Comparison of ENCODE assay signal across 8 cellular contexts in genomic region chr17:81513669-81514484, GRCh38. TPM values are rescaled to one million over a fixed set of nuclear protein-coding genes. Genes with fewer than 3 reads are reported as not detected.
A peak's percentile ranks its signal among the peaks of the same experiment; 100 is the strongest.
DNase-seq lines count a peak whose midpoint lies in the region; ATAC-seq and TF ChIP-seq lines count a peak whose summit lies in the region.

No MANE protein-coding gene starts in this region.

- TF ChIP-seq POLR2A in GM15510 (IDR thresholded peaks at IDR 0.05; ENCODE audit: borderline replicate concordance, extremely low read depth, insufficient read length), result peak; percentile 28

- H3K36me3 Mint-ChIP-seq in activated naive CD8-positive, alpha-beta T cell treated with anti-CD3 and anti-CD28 coated beads for 36 hours, result peaks cover 34% of the 10 kb centered on the region

- H3K27me3 Mint-ChIP-seq in activated naive CD8-positive, alpha-beta T cell treated with anti-CD3 and anti-CD28 coated beads for 36 hours, result peaks cover 11% of the 10 kb centered on the region

- peak overlapping the region; percentile 91 for H3K27ac Mint-ChIP-seq in activated naive CD8-positive, alpha-beta T cell treated with anti-CD3 and anti-CD28 coated beads for 36 hours

- H3K4me3 Mint-ChIP-seq in activated naive CD8-positive, alpha-beta T cell treated with anti-CD3 and anti-CD28 coated beads for 36 hours, result peak overlapping the region; percentile 87

- DNase-seq in AG04449 (ENCODE audit: low read depth, low spot score) (no peak), NCI-H748 treated with DMSO at 0.1 percent for 48 hours (lab: John Stamatoyannopoulos, UW) (peak; percentile 71), glomerular visceral epithelial cell (ENCODE audit: extremely low spot score) (peak; percentile 75), NCI-H446 treated with DMSO at 0.1 percent for 48 hours (lab: John Stamatoyannopoulos, UW) (no peak)
- DNase-seq in activated naive CD8-positive, alpha-beta T cell treated with anti-CD3 and anti-CD28 coated beads for 36 hours, result peak; percentile 67

- H3K4me1 ChIP-seq in neutrophil (ENCODE audit: control insufficient read depth in 1 of 2, insufficient read depth in 1 of 2, low read depth in 1 of 2, low read length in 1 of 2), result peaks cover 70 to 81% of the 10 kb centered on the region in 2 experiments

- H3K9me3 Mint-ChIP-seq in activated naive CD8-positive, alpha-beta T cell treated with anti-CD3 and anti-CD28 coated beads for 36 hours, result peaks cover 1% of the 10 kb centered on the region

- H3K27ac ChIP-seq in neutrophil, result peak overlapping the region; percentile 95

- CTCF ChIA-PET in AG04449 (lab: Yijun Ruan, JAX), result no interaction called here

- H3K36me3 ChIP-seq in neutrophil, result peaks cover 36% of the 10 kb centered on the region

- H3K9me3 ChIP-seq in neutrophil, result no peaks in the 10 kb centered on the region

- peaks cover 28% of the 10 kb centered on the region for H3K4me1 Mint-ChIP-seq in activated naive CD8-positive, alpha-beta T cell treated with anti-CD3 and anti-CD28 coated beads for 36 hours

- POLR2A ChIA-PET in AG04449 (lab: Yijun Ruan, JAX), result interaction anchor here (0.6 to 3.3 kb wide), 4 partner anchors 8 to 219 kb away, joined by 3 to 8 read pairs (median 6); partner anchors contain the start of genes FAAP100 and SLC38A10

- no peak for ATAC-seq in HG03342 (IDR thresholded peaks at IDR 0.05; ENCODE audit: unreplicated experiment)

- peaks cover 9% of the 10 kb centered on the region for H3K27me3 ChIP-seq in neutrophil

- peak overlapping the region; percentile 83 for H3K4me3 ChIP-seq in AG04449 (ENCODE audit: low read depth, low read length)
- H3K4me3 ChIP-seq in neutrophil (ENCODE audit: low read depth in 1 of 2, low read length in 1 of 2), result peak overlapping the region; percentile 88 to 100

- TF ChIP-seq CTCF in AG04449 (IDR thresholded peaks at IDR 0.05; ENCODE audit: insufficient read depth, low read length, missing control alignments), result peak; percentile 3
- no peak for TF ChIP-seq CTCF in neutrophil (IDR thresholded peaks at IDR 0.05)

RNA-seq across cellular contexts. Expression of gene ACTG1, which starts 1.3 kb away (rescaled TPM):
- 1,000 to 10,000 TPM; 4,989 to 4,998 TPM for total RNA-seq in activated naive CD8-positive, alpha-beta T cell treated with anti-CD3 and anti-CD28 coated beads for 36 hours

RNA-seq across cellular contexts. Expression of gene FSCN2, which starts 14.3 kb away (rescaled TPM):
- under 1 TPM; 0.29 to 0.36 TPM for total RNA-seq in activated naive CD8-positive, alpha-beta T cell treated with anti-CD3 and anti-CD28 coated beads for 36 hours

RNA-seq across cellular contexts. Expression of gene FAAP100, which starts 38.3 kb away (rescaled TPM):
- total RNA-seq in activated naive CD8-positive, alpha-beta T cell treated with anti-CD3 and anti-CD28 coated beads for 36 hours, result 10 to 100 TPM; 48.1 to 51.1 TPM

Comparison
In these comparisons a context has a peak if more than half of its experiments do, and no peak if none do; other contexts are left out.
1. DNase-seq: peak in NCI-H748 treated with DMSO at 0.1 percent for 48 hours (single experiment), activated naive CD8-positive, alpha-beta T cell treated with anti-CD3 and anti-CD28 coated beads for 36 hours (single experiment) and glomerular visceral epithelial cell (single experiment); none in AG04449 (single experiment) and NCI-H446 treated with DMSO at 0.1 percent for 48 hours (single experiment).